Comparison of ENCODE assay signal across 5 cellular contexts in genomic region chr1:74057719-74058118, GRCh38.
"Had no signal": no experiment of that assay in that cellular context is flagged by ENCODE, and none has a peak within 500 bp of the region (broad histone marks: within the 10 kb centered on the region; RNA-seq: fewer than 3 reads in every experiment).

No MANE protein-coding gene starts in this region.

- FAIRE-seq: HTR-8/SVneo had no signal

- H3K4me2 ChIP-seq: KMS-11 had no signal

- H3K27ac ChIP-seq: HL-60, KMS-11 had no signal

- H3K9ac ChIP-seq: KMS-11 had no signal

- DNase-seq: KBM-7, KG1 had no signal
